Comparison of ENCODE assay signal across 8 cellular contexts in the genomic region with DNA sequence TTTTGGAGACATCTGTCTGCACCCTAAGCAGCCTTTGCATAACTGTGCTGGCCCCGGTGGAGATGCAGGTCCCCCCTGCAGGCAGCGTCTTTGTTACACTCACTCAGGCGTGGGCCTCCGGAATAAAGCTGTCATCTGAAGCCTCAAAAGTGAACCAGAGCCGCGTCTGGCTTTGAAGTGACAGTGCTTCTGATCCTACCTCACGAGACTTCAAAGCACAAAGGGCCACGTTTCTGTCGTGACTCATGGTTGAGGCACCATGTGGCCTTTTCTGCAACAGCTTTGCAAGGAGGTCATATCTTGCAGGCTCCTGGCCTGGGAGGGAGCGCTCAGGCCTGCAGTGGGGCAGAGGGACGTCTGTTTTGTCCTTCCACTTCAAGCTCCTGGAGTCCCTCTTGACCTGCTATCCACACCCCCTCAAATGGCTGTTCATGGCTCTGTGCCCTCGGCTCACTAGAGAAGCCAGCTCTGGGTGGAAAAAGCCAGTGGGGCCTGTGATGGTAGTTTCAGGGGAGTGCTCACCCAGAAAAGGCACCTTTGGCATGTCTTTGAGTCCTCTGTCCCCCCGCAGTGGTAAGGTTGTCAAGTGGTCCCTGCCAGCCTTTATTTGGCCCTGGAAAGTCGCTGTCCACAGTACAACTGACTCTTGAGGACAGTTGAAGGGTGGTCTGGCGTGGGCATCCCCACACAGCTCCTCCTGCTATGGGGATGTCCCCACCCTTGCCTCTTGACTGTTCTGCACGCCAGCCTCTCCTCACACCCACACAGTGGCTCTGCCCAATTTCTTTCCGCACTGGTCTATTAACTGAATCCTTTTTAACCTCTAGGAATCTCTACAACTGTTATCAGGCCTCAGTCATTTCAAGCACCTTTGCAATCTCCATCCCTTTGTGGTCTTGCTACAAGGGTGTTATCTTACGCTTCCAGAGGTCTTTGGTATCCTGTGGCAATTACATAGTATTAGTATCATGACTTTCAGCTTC.
DNase-seq lines count a peak whose midpoint lies in the region; ATAC-seq lines count a peak whose summit lies in the region.

No MANE protein-coding gene starts in this region.

- DNase-seq in NCI-H345 (lab: John Stamatoyannopoulos, UW) (peak; percentile 74), activated T-cell treated with anti-CD3 and anti-CD28 coated beads for 48 hours (ENCODE audit: low read depth) (peak; percentile 84), left kidney (ENCODE audit: low read depth, low spot score) (peak; percentile 81), anterior cingulate cortex (lab: John Stamatoyannopoulos, UW) (no peak), NCI-H1092 treated with DMSO at 0.1 percent for 48 hours (lab: John Stamatoyannopoulos, UW) (no peak)
- peak; percentile 74 for DNase-seq in stimulated activated CD8-positive, alpha-beta memory T cell treated with anti-CD3 and anti-CD28 coated beads, Interleukin-7, amount 100 ng/mL, for 24 hours (ENCODE audit: low read depth)

- ATAC-seq in GM19324 (IDR thresholded peaks at IDR 0.05; ENCODE audit: low FRiP score, unreplicated experiment) = no peak
- ATAC-seq in GM19035 (IDR thresholded peaks at IDR 0.05; ENCODE audit: unreplicated experiment) = no peak

Comparison
In these comparisons a context has a peak if more than half of its experiments do, and no peak if none do; other contexts are left out.
1. DNase-seq: peak in NCI-H345 (single experiment), activated T-cell treated with anti-CD3 and anti-CD28 coated beads for 48 hours (single experiment), left kidney (single experiment) and stimulated activated CD8-positive, alpha-beta memory T cell treated with anti-CD3 and anti-CD28 coated beads, Interleukin-7, amount 100 ng/mL, for 24 hours (single experiment); none in anterior cingulate cortex (0 of 58) and NCI-H1092 treated with DMSO at 0.1 percent for 48 hours (single experiment).